22 cellular contexts compared by ENCODE assay signal in the genomic region with DNA sequence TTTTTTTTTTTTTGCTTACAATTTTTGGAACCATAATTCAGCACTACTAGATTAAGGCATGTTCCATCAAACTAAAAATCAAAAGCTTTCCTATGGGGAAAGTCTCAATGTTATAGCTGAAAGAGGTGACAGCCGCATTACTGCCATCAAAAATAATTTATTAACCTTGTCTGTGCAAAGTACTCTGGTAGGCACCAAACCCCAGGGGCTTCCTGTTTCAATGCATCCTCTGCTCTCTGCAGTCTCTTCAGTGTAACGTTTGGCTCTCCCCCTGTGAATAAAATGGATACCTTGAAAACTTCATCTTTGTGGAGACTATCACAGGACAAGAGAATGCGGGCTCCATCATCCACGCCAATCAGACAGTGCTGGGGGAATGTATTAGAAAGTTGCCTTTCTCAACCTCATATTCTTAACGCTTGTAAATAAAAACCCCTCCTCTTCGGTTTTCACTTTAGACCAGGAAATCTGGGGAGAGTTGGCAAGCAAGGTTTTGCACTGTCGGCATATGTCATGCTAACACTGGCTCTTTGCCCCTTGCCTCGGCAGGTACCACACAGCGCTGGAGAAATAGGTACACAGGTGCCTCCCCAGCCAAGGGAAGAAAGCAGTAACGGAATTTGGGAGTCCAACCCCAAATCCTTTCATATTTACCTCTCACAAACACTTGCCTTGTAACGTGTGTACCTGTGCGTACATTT. TPM values are rescaled to one million over a fixed set of nuclear protein-coding genes. Genes with fewer than 3 reads are reported as not detected.
DNase-seq lines count a peak whose midpoint lies in the region; ATAC-seq and TF ChIP-seq lines count a peak whose summit lies in the region.
"Had no signal": no experiment of that assay in that cellular context is flagged by ENCODE, and none has a peak within 500 bp of the region (broad histone marks: within the 10 kb centered on the region; RNA-seq: fewer than 3 reads in every experiment).

No MANE protein-coding gene starts in this region.

- H3K18ac ChIP-seq in neuronal stem cell (ENCODE audit: low read length), result no peak overlapping the region

- H3K27me3 ChIP-seq in hepatocyte (peaks cover 67% of the 10 kb centered on the region), neuronal stem cell (ENCODE audit: control insufficient read depth in 3 of 3, insufficient read depth in 3 of 3, low read depth in 1 of 3, low read length in 3 of 3) (peaks cover 0 to 46% (median 20%) of the 10 kb centered on the region in 3 experiments), PC-3 (ENCODE audit: low read length) (no peaks in the 10 kb centered on the region)

- intact Hi-C loops in PC-3 (cut with micrococcal nuclease), result no loop called here

- H3K4ac ChIP-seq in neuronal stem cell (ENCODE audit: low read length), result no peak overlapping the region

- H2BK5ac ChIP-seq in neuronal stem cell (ENCODE audit: low read length), result no peak overlapping the region

- H2AFZ ChIP-seq in hepatocyte (no peak overlapping the region), neuronal stem cell (ENCODE audit: low read length) (no peak overlapping the region), PC-3 (ENCODE audit: low read length) (no peak overlapping the region)

- no peak overlapping the region for H3K27ac Mint-ChIP-seq in natural killer cell treated with Interleukin-12 subunit alpha and Interleukin-12 subunit beta and Interleukin-15 and Interleukin-18, amount 100 ng/mL, for 72 hours
- H3K27ac Mint-ChIP-seq: activated naive CD8-positive, alpha-beta T cell treated with anti-CD3 and anti-CD28 coated beads, Interleukin-2, amount 50 U/mL, for 24 hours; stimulated activated effector memory CD8-positive, alpha-beta T cell treated with anti-CD3 and anti-CD28 coated beads, Interleukin-12 subunit alpha, Interleukin-12 subunit beta, amount 100 ng/mL, for 72 hours had no signal

- peaks cover 14 to 29% of the 10 kb centered on the region in 2 donors for H3K27me3 Mint-ChIP-seq in natural killer cell treated with Interleukin-12 subunit alpha and Interleukin-12 subunit beta and Interleukin-15 and Interleukin-18, amount 100 ng/mL, for 72 hours

- H2BK15ac ChIP-seq in neuronal stem cell (ENCODE audit: low read length), result no peak overlapping the region

- BruUV-seq in PC-3 (replicated peaks; lab: Mats Ljungman, UMichigan), result no TSS peak

- H3K36me3 ChIP-seq in hepatocyte (replicated peaks; ENCODE audit: insufficient read depth, low read depth) (no peaks in the 10 kb centered on the region), neuronal stem cell (replicated peaks in 1 of 2; ENCODE audit: control insufficient read depth in 2 of 2, insufficient read depth in 2 of 2, low read length in 2 of 2) (no peaks in the 10 kb centered on the region), PC-3 (ENCODE audit: low read depth, low read length) (no peaks in the 10 kb centered on the region)
- H3K36me3 ChIP-seq: BE2C, left ventricle myocardium inferior, tibial artery had no signal

- peak; percentile 52 for ATAC-seq in GM18873 (IDR thresholded peaks at IDR 0.05; ENCODE audit: low FRiP score, unreplicated experiment)
- peak; percentile 47 for ATAC-seq in HG03196 (IDR thresholded peaks at IDR 0.05; ENCODE audit: unreplicated experiment)
- ATAC-seq in natural killer cell treated with Interleukin-12 subunit alpha and Interleukin-12 subunit beta and Interleukin-15 and Interleukin-18, amount 100 ng/mL, for 72 hours, result no peak
- no peak for ATAC-seq in HG03354 (IDR thresholded peaks at IDR 0.05; ENCODE audit: poor library complexity, severe bottlenecking, unreplicated experiment)
- ATAC-seq in PC-3, result no peak
- ATAC-seq: activated naive CD8-positive, alpha-beta T cell treated with anti-CD3 and anti-CD28 coated beads, Interleukin-2, amount 50 U/mL, for 24 hours; psoas muscle; stimulated activated effector memory CD8-positive, alpha-beta T cell treated with anti-CD3 and anti-CD28 coated beads, Interleukin-12 subunit alpha, Interleukin-12 subunit beta, amount 100 ng/mL, for 72 hours had no signal

- no peak for DNase-seq in hepatocyte (ENCODE audit: low spot score)
- DNase-seq in neuronal stem cell (ENCODE audit: low spot score), result no peak
- no peak for DNase-seq in natural killer cell treated with Interleukin-12 subunit alpha and Interleukin-12 subunit beta and Interleukin-15 and Interleukin-18, amount 100 ng/mL, for 72 hours (ENCODE audit: low spot score)
- no peak for DNase-seq in GM03348 (ENCODE audit: low spot score)
- no peak for DNase-seq in PC-3
- DNase-seq: activated CD4-positive, alpha-beta T cell treated with anti-CD3 and anti-CD28 coated beads, Interleukin-2, amount 50 U/mL, for 48 hours; activated naive CD8-positive, alpha-beta T cell treated with anti-CD3 and anti-CD28 coated beads, Interleukin-2, amount 50 U/mL, for 24 hours; activated T-cell treated with anti-CD3 and anti-CD28 coated beads, Interleukin-2, amount 50 U/mL, for 4 hours; BE2C; DMS153; effector CD8-positive, alpha-beta T cell; HCEC 1CT; left ventricle myocardium inferior; NCI-H187 treated with DMSO at 0.1 percent for 48 hours; NCI-H446 treated with DMSO at 0.1 percent for 48 hours; psoas muscle; tibial artery had no signal

- H3K4me3 ChIP-seq in hepatocyte (no peak overlapping the region), neuronal stem cell (ENCODE audit: low read length in 2 of 2) (peak overlapping the region in 1 of 2 donors; percentile 71), PC-3 (ENCODE audit: low read length) (no peak overlapping the region)

- H3K4me2 ChIP-seq in hepatocyte (peak overlapping the region; percentile 94), neuronal stem cell (ENCODE audit: insufficient read depth, low read length, poor library complexity, severe bottlenecking) (peak overlapping the region; percentile 76), PC-3 (ENCODE audit: low read length) (no peak overlapping the region)

- H3K9me3 Mint-ChIP-seq in natural killer cell treated with Interleukin-12 subunit alpha and Interleukin-12 subunit beta and Interleukin-15 and Interleukin-18, amount 100 ng/mL, for 72 hours, result no peaks in the 10 kb centered on the region
- H3K9me3 Mint-ChIP-seq: activated naive CD8-positive, alpha-beta T cell treated with anti-CD3 and anti-CD28 coated beads, Interleukin-2, amount 50 U/mL, for 24 hours; activated T-cell treated with anti-CD3 and anti-CD28 coated beads, Interleukin-2, amount 50 U/mL, for 4 hours had no signal

- H3K9ac ChIP-seq in neuronal stem cell (ENCODE audit: low read depth, low read length, poor library complexity) (no peak overlapping the region), PC-3 (ENCODE audit: low read length) (no peak overlapping the region)

- no peak overlapping the region for H2BK12ac ChIP-seq in neuronal stem cell (ENCODE audit: low read length)

- H4K91ac ChIP-seq in neuronal stem cell (ENCODE audit: low read depth, low read length, poor library complexity), result no peak overlapping the region

- H3K9me3 ChIP-seq in hepatocyte (ENCODE audit: low read depth) (no peaks in the 10 kb centered on the region), neuronal stem cell (replicated peaks in 1 of 2; ENCODE audit: control insufficient read depth in 2 of 2, insufficient read depth in 1 of 2, low read depth in 1 of 2, low read length in 2 of 2) (no peaks in the 10 kb centered on the region), PC-3 (ENCODE audit: low read length) (no peaks in the 10 kb centered on the region)
- H3K9me3 ChIP-seq: BE2C, left ventricle myocardium inferior, psoas muscle, tibial artery had no signal

- no peaks in the 10 kb centered on the region for H3K9me2 ChIP-seq in hepatocyte (replicated peaks; ENCODE audit: insufficient read depth)
- no peaks in the 10 kb centered on the region for H3K9me2 ChIP-seq in PC-3 (replicated peaks; ENCODE audit: low read length)

- H3K27ac ChIP-seq in hepatocyte, result no peak overlapping the region
- H3K27ac ChIP-seq in neuronal stem cell (replicated peaks; ENCODE audit: low read length), result no peak overlapping the region
- no peak overlapping the region for H3K27ac ChIP-seq in PC-3 (ENCODE audit: low read length)
- H3K27ac ChIP-seq: left ventricle myocardium inferior, psoas muscle, tibial artery had no signal

- no peak overlapping the region for H2AK5ac ChIP-seq in neuronal stem cell (ENCODE audit: low read depth, low read length)

- H3K4me3 Mint-ChIP-seq in natural killer cell treated with Interleukin-12 subunit alpha and Interleukin-12 subunit beta and Interleukin-15 and Interleukin-18, amount 100 ng/mL, for 72 hours, result no peak overlapping the region
- H3K4me3 Mint-ChIP-seq: activated naive CD8-positive, alpha-beta T cell treated with anti-CD3 and anti-CD28 coated beads, Interleukin-2, amount 50 U/mL, for 24 hours; stimulated activated effector memory CD8-positive, alpha-beta T cell treated with anti-CD3 and anti-CD28 coated beads, Interleukin-12 subunit alpha, Interleukin-12 subunit beta, amount 100 ng/mL, for 72 hours had no signal

- H4K20me1 ChIP-seq in hepatocyte (ENCODE audit: insufficient read depth, poor library complexity, severe bottlenecking), result no peaks in the 10 kb centered on the region
- no peaks in the 10 kb centered on the region for H4K20me1 ChIP-seq in PC-3 (ENCODE audit: low read length)

- no peak overlapping the region for H4K8ac ChIP-seq in neuronal stem cell (ENCODE audit: low read depth, low read length)

- H3K79me1 ChIP-seq in neuronal stem cell (ENCODE audit: low read depth, low read length), result no peaks in the 10 kb centered on the region

- WGBS in hepatocyte (ENCODE audit: low lambda C conversion rate, missing lambda C conversion rate), result 48% methylated on average over 12 of the region's 12 CpGs
- no CpG with 5 or more reads among the region's 12 CpGs for WGBS in neuronal stem cell (ENCODE audit: extremely low coverage in 2 of 2, insufficient read length in 2 of 2, insufficient replicate concordance in 1 of 2), 2 donors

- no peaks in the 10 kb centered on the region for H3F3A ChIP-seq in PC-3 (ENCODE audit: low read length, unreplicated experiment)

- TF ChIP-seq CTCF in hepatocyte (IDR thresholded peaks at IDR 0.05; ENCODE audit: poor library complexity) (no peak), PC-3 (conservative IDR thresholded peaks at IDR 0.05; ENCODE audit: low read depth, low read length) (no peak)

- H3K79me2 ChIP-seq in hepatocyte, result no peaks in the 10 kb centered on the region
- no peaks in the 10 kb centered on the region for H3K79me2 ChIP-seq in PC-3 (ENCODE audit: low read length)

- H3K4me1 Mint-ChIP-seq in natural killer cell treated with Interleukin-12 subunit alpha and Interleukin-12 subunit beta and Interleukin-15 and Interleukin-18, amount 100 ng/mL, for 72 hours (ENCODE audit: low read depth in 2 of 2), result peaks cover 0 to 4% of the 10 kb centered on the region in 2 donors

- peaks cover 11% of the 10 kb centered on the region for H3K4me1 ChIP-seq in hepatocyte (ENCODE audit: insufficient read depth)
- H3K4me1 ChIP-seq in neuronal stem cell (ENCODE audit: control insufficient read depth in 2 of 2, insufficient read depth in 1 of 2, low read depth in 1 of 2, low read length in 2 of 2), result peaks cover 2 to 3% of the 10 kb centered on the region in 2 donors
- no peaks in the 10 kb centered on the region for H3K4me1 ChIP-seq in PC-3 (ENCODE audit: insufficient read depth, low read length)
- H3K4me1 ChIP-seq: BE2C had no signal

- H3K23ac ChIP-seq in neuronal stem cell (ENCODE audit: low read depth, low read length, poor library complexity), result no peak overlapping the region

- POLR2A ChIA-PET in PC-3 (lab: Charles Lee; ENCODE audit: unreplicated experiment), result no interaction called here

- CTCF ChIA-PET in PC-3 (lab: Charles Lee), result no interaction called here

- no peak overlapping the region for H2BK120ac ChIP-seq in neuronal stem cell (ENCODE audit: low read depth, low read length)

- H3K14ac ChIP-seq in neuronal stem cell (ENCODE audit: low read length), result no peak overlapping the region

- H3K36me3 Mint-ChIP-seq in natural killer cell treated with Interleukin-12 subunit alpha and Interleukin-12 subunit beta and Interleukin-15 and Interleukin-18, amount 100 ng/mL, for 72 hours, result peaks cover 12% of the 10 kb centered on the region
- H3K36me3 Mint-ChIP-seq: stimulated activated effector memory CD8-positive, alpha-beta T cell treated with anti-CD3 and anti-CD28 coated beads, Interleukin-12 subunit alpha, Interleukin-12 subunit beta, amount 100 ng/mL, for 72 hours had no signal

RNA-seq across cellular contexts. Expression of a gene that starts 1.6 kb away (rescaled TPM):
- total RNA-seq in hepatocyte (0.57 and 0.72 TPM in 2 replicates), PC-3 (2014; rRNA removed) (not detected in 2 replicates)
- polyA plus RNA-seq in hepatocyte, result 2.0 and 3.4 TPM in 2 replicates
- polyA plus RNA-seq in neuronal stem cell (2013, experiment 1 of 2), result 2.5 TPM
- polyA plus RNA-seq in neuronal stem cell (2013, experiment 2 of 2), result 2.5 TPM
- total RNA-seq in natural killer cell treated with Interleukin-12 subunit alpha and Interleukin-12 subunit beta and Interleukin-15 and Interleukin-18, amount 100 ng/mL, for 72 hours, result not detected
- total RNA-seq: activated T-cell treated with anti-CD3 and anti-CD28 coated beads, Interleukin-2, amount 50 U/mL, for 4 hours; HT-29 had no signal

Comparison
In these comparisons a context has a peak if more than half of its experiments do, and no peak if none do; other contexts are left out.
1. ATAC-seq: peak in GM18873 (single experiment) and HG03196 (single experiment); none in natural killer cell treated with Interleukin-12 subunit alpha and Interleukin-12 subunit beta and Interleukin-15 and Interleukin-18, amount 100 ng/mL, for 72 hours (0 of 2), HG03354 (single experiment) and PC-3 (single experiment).